In the genomic region with DNA sequence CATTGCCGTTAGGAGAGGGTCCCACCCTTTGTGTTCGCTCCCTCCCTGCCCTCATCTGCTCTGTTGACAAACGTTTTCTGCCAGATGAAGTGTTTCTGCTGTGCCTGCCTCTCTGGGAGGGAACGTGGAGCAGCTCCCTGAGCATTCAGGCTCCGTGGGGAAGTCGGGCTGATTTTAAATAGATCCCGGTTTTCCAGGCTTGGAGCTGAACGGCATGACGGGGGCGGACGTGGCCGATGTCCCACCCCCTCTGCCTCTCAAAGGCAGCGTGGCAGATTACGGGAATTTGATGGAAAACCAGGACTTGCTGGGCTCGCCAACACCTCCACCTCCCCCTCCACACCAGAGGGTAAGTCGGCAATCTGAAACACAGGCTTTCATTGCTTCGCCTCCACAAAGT, we compare ENCODE assay signal across 32 cellular contexts.
"Had no signal": no experiment of that assay in that cellular context is flagged by ENCODE, and none has a peak within 500 bp of the region (broad histone marks: within the 10 kb centered on the region; RNA-seq: fewer than 3 reads in every experiment).

No MANE protein-coding gene starts in this region.

- H3K27me3 ChIP-seq: ascending aorta, breast epithelium, cardiac muscle cell, esophagus muscularis mucosa, foreskin keratinocyte, gastrocnemius medialis had no signal

- H3K9me3 Mint-ChIP-seq: activated CD4-positive, alpha-beta memory T cell treated with anti-CD3 and anti-CD28 coated beads, Interleukin-2, amount 10 ng/mL, durations not matched to agents 7 days and 5 days; activated CD4-positive, alpha-beta T cell treated with anti-CD3 and anti-CD28 coated beads, Interleukin-2, amount 10 ng/mL, durations not matched to agents 7 days and 5 days; activated naive CD4-positive, alpha-beta T cell treated with anti-CD3 and anti-CD28 coated beads, Interleukin-2, amount 10 ng/mL, durations not matched to agents 7 days and 5 days; activated naive CD4-positive, alpha-beta T cell treated with anti-CD3 and anti-CD28 coated beads, Interleukin-2, amount 50 U/mL, for 72 hours; activated naive CD8-positive, alpha-beta T cell treated with anti-CD3 and anti-CD28 coated beads, Interleukin-2, amount 10 ng/mL, durations not matched to agents 7 days and 5 days; activated T-cell treated with anti-CD3 and anti-CD28 coated beads, Interleukin-2, amount 50 U/mL, for 24 hours; activated T-cell treated with anti-CD3 and anti-CD28 coated beads, Interleukin-2, amount 50 U/mL, for 72 hours; central memory CD8-positive, alpha-beta T cell; effector memory CD8-positive, alpha-beta T cell; T-cell; T-helper 1 cell treated with Interleukin-12 subunit alpha and Interleukin-12 subunit beta and Interleukin-4 antibody, amounts not matched to agents 30 μg/mL and 1 μg/mL, for 36 hours; T-helper 2 cell treated with Interferon-gamma antibody and Interleukin-4, amounts not matched to agents 5 μg/mL and 100 μg/mL, for 36 hours had no signal

- H3K9me3 ChIP-seq: ascending aorta, breast epithelium, esophagus muscularis mucosa, gastrocnemius medialis had no signal

- H3K4me1 Mint-ChIP-seq: activated CD4-positive, alpha-beta memory T cell treated with anti-CD3 and anti-CD28 coated beads, Interleukin-2, amount 10 ng/mL, durations not matched to agents 7 days and 5 days; activated CD4-positive, alpha-beta T cell treated with anti-CD3 and anti-CD28 coated beads, Interleukin-2, amount 10 ng/mL, durations not matched to agents 7 days and 5 days; activated naive CD4-positive, alpha-beta T cell treated with anti-CD3 and anti-CD28 coated beads, Interleukin-2, amount 10 ng/mL, durations not matched to agents 7 days and 5 days; activated naive CD8-positive, alpha-beta T cell treated with anti-CD3 and anti-CD28 coated beads, Interleukin-2, amount 10 ng/mL, durations not matched to agents 7 days and 5 days; central memory CD8-positive, alpha-beta T cell; T-cell had no signal

- H3K27ac ChIP-seq: ascending aorta, breast epithelium, cardiac muscle cell, esophagus muscularis mucosa, foreskin keratinocyte, gastrocnemius medialis had no signal

- H3K27me3 Mint-ChIP-seq: activated CD4-positive, alpha-beta memory T cell treated with anti-CD3 and anti-CD28 coated beads, Interleukin-2, amount 10 ng/mL, durations not matched to agents 7 days and 5 days; activated CD4-positive, alpha-beta T cell treated with anti-CD3 and anti-CD28 coated beads, Interleukin-2, amount 10 ng/mL, durations not matched to agents 7 days and 5 days; activated naive CD4-positive, alpha-beta T cell treated with anti-CD3 and anti-CD28 coated beads, Interleukin-2, amount 10 ng/mL, durations not matched to agents 7 days and 5 days; activated naive CD8-positive, alpha-beta T cell treated with anti-CD3 and anti-CD28 coated beads, Interleukin-2, amount 10 ng/mL, durations not matched to agents 7 days and 5 days; activated T-cell treated with anti-CD3 and anti-CD28 coated beads, Interleukin-2, amount 50 U/mL, for 24 hours; brain; central memory CD8-positive, alpha-beta T cell had no signal

- H3K4me1 ChIP-seq: ascending aorta, breast epithelium, esophagus muscularis mucosa, foreskin keratinocyte, gastrocnemius medialis had no signal

- H3K4me3 ChIP-seq: ascending aorta, breast epithelium, cardiac muscle cell, esophagus muscularis mucosa, gastrocnemius medialis had no signal

- H3K36me3 ChIP-seq: breast epithelium, cardiac muscle cell, gastrocnemius medialis had no signal

- H3K4me3 Mint-ChIP-seq: activated CD4-positive, alpha-beta memory T cell treated with anti-CD3 and anti-CD28 coated beads, Interleukin-2, amount 10 ng/mL, durations not matched to agents 7 days and 5 days; activated CD4-positive, alpha-beta T cell treated with anti-CD3 and anti-CD28 coated beads, Interleukin-2, amount 10 ng/mL, durations not matched to agents 7 days and 5 days; activated naive CD4-positive, alpha-beta T cell treated with anti-CD3 and anti-CD28 coated beads, Interleukin-2, amount 10 ng/mL, durations not matched to agents 7 days and 5 days; activated naive CD8-positive, alpha-beta T cell treated with anti-CD3 and anti-CD28 coated beads, Interleukin-2, amount 10 ng/mL, durations not matched to agents 7 days and 5 days; activated T-cell treated with anti-CD3 and anti-CD28 coated beads, Interleukin-2, amount 50 U/mL, for 24 hours; activated T-cell treated with anti-CD3 and anti-CD28 coated beads, Interleukin-2, amount 50 U/mL, for 72 hours; brain; central memory CD8-positive, alpha-beta T cell; effector memory CD8-positive, alpha-beta T cell; T-cell; T-helper 1 cell treated with Interleukin-12 subunit alpha and Interleukin-12 subunit beta and Interleukin-4 antibody, amounts not matched to agents 30 μg/mL and 1 μg/mL, for 36 hours; T-helper 2 cell treated with Interferon-gamma antibody and Interleukin-4, amounts not matched to agents 5 μg/mL and 100 μg/mL, for 36 hours had no signal

- H3K36me3 Mint-ChIP-seq: activated naive CD4-positive, alpha-beta T cell treated with anti-CD3 and anti-CD28 coated beads, Interleukin-2, amount 10 ng/mL, durations not matched to agents 7 days and 5 days; activated naive CD4-positive, alpha-beta T cell treated with anti-CD3 and anti-CD28 coated beads, Interleukin-2, amount 50 U/mL, for 72 hours; activated naive CD8-positive, alpha-beta T cell treated with anti-CD3 and anti-CD28 coated beads, Interleukin-2, amount 10 ng/mL, durations not matched to agents 7 days and 5 days; T-cell had no signal

- H3K27ac Mint-ChIP-seq: activated CD4-positive, alpha-beta memory T cell treated with anti-CD3 and anti-CD28 coated beads, Interleukin-2, amount 10 ng/mL, durations not matched to agents 7 days and 5 days; activated CD4-positive, alpha-beta T cell treated with anti-CD3 and anti-CD28 coated beads, Interleukin-2, amount 10 ng/mL, durations not matched to agents 7 days and 5 days; activated naive CD4-positive, alpha-beta T cell treated with anti-CD3 and anti-CD28 coated beads, Interleukin-2, amount 10 ng/mL, durations not matched to agents 7 days and 5 days; activated naive CD4-positive, alpha-beta T cell treated with anti-CD3 and anti-CD28 coated beads, Interleukin-2, amount 50 U/mL, for 72 hours; activated naive CD8-positive, alpha-beta T cell treated with anti-CD3 and anti-CD28 coated beads, Interleukin-2, amount 10 ng/mL, durations not matched to agents 7 days and 5 days; activated T-cell treated with anti-CD3 and anti-CD28 coated beads, Interleukin-2, amount 50 U/mL, for 24 hours; activated T-cell treated with anti-CD3 and anti-CD28 coated beads, Interleukin-2, amount 50 U/mL, for 72 hours; brain; effector memory CD8-positive, alpha-beta T cell; T-cell; T-helper 1 cell treated with Interleukin-12 subunit alpha and Interleukin-12 subunit beta and Interleukin-4 antibody, amounts not matched to agents 30 μg/mL and 1 μg/mL, for 36 hours; T-helper 2 cell treated with Interferon-gamma antibody and Interleukin-4, amounts not matched to agents 5 μg/mL and 100 μg/mL, for 36 hours had no signal

- DNase-seq: activated CD4-positive, alpha-beta memory T cell treated with anti-CD3 and anti-CD28 coated beads, Interleukin-2, amount 10 ng/mL, durations not matched to agents 7 days and 5 days; activated CD4-positive, alpha-beta T cell treated with anti-CD3 and anti-CD28 coated beads for 1 hour; activated CD4-positive, alpha-beta T cell treated with anti-CD3 and anti-CD28 coated beads for 4 hours; activated CD4-positive, alpha-beta T cell treated with anti-CD3 and anti-CD28 coated beads, Interleukin-2, amount 10 ng/mL, durations not matched to agents 7 days and 5 days; activated CD4-positive, alpha-beta T cell treated with anti-CD3 and anti-CD28 coated beads, Interleukin-2, amount 50 U/mL, for 4 hours; activated CD8-positive, alpha-beta memory T cell treated with anti-CD3 and anti-CD28 coated beads, Interleukin-2, amount 50 U/mL, for 48 hours; activated gamma-delta T cell; activated naive CD4-positive, alpha-beta T cell; activated naive CD4-positive, alpha-beta T cell treated with anti-CD3 and anti-CD28 coated beads, Interleukin-2, amount 10 ng/mL, durations not matched to agents 7 days and 5 days; activated naive CD8-positive, alpha-beta T cell treated with anti-CD3 and anti-CD28 coated beads, Interleukin-2, amount 10 ng/mL, durations not matched to agents 7 days and 5 days; activated T-cell treated with anti-CD3 and anti-CD28 coated beads for 4 hours; activated T-cell treated with anti-CD3 and anti-CD28 coated beads, Interleukin-2, amount 50 U/mL, for 24 hours; activated T-cell treated with anti-CD3 and anti-CD28 coated beads, Interleukin-2, amount 50 U/mL, for 72 hours; cortex of kidney; dermis blood vessel endothelial cell; effector CD4-positive, alpha-beta T cell; effector memory CD8-positive, alpha-beta T cell; erythroblast; foreskin keratinocyte; gastrocnemius medialis; SW 1271; T-cell; T1000 had no signal
